In genomic region chr21:45280969-45281368, GRCh38 we compare ENCODE assay signal across 17 cellular contexts. TPM values are rescaled to one million over a fixed set of nuclear protein-coding genes. Genes with fewer than 3 reads are reported as not detected.
DNase-seq lines count a peak whose midpoint lies in the region; TF ChIP-seq lines count a peak whose summit lies in the region.
"Had no signal": no experiment of that assay in that cellular context is flagged by ENCODE, and none has a peak within 500 bp of the region (broad histone marks: within the 10 kb centered on the region; RNA-seq: fewer than 3 reads in every experiment).

No MANE protein-coding gene starts in this region.

- H3K36me3 ChIP-seq in tibial nerve, result peaks cover 0 to 100% (median 34%) of the 10 kb centered on the region in 3 donors

- H3K27me3 Mint-ChIP-seq in endothelial cell (ENCODE audit: unreplicated experiment), result peaks cover 8% of the 10 kb centered on the region

- POLR2A ChIA-PET in RWPE1 (lab: Yijun Ruan, JAX; ENCODE audit: low non-redundant PET), result no interaction called here

- H3K36me3 Mint-ChIP-seq in endothelial cell (ENCODE audit: low read depth, unreplicated experiment), result peaks cover 32% of the 10 kb centered on the region

- H3K27me3 ChIP-seq in tibial nerve, result no peaks in the 10 kb centered on the region

- H3K9me3 Mint-ChIP-seq in endothelial cell (ENCODE audit: unreplicated experiment), result no peaks in the 10 kb centered on the region

- H3K27ac ChIP-seq in tibial nerve, result no peak overlapping the region
- no peak overlapping the region for H3K27ac ChIP-seq in RWPE1
- H3K27ac ChIP-seq: KMS-11 had no signal

- H3K9me3 ChIP-seq in tibial nerve, result no peaks in the 10 kb centered on the region

- H3K4me1 ChIP-seq in tibial nerve, result peaks cover 0 to 4% (median 0%) of the 10 kb centered on the region in 4 donors

- no peak for TF ChIP-seq EP300 in tibial nerve (IDR thresholded peaks at IDR 0.05)

- H3K4me3 ChIP-seq in tibial nerve, result no peak overlapping the region

- intact Hi-C loops in posterior vena cava (cut with DNase I), result no loop called here

- no peak for TF ChIP-seq POLR2A in tibial nerve (IDR thresholded peaks at IDR 0.05)

- H3K4me3 Mint-ChIP-seq in endothelial cell (ENCODE audit: unreplicated experiment), result peak overlapping the region; percentile 62
- H3K4me3 Mint-ChIP-seq: CD14-positive monocyte had no signal

- WGBS in tibial nerve, 2 donors, result 88 to 91% methylated on average over 9 of the region's 9 CpGs

- H3K27ac Mint-ChIP-seq in endothelial cell (ENCODE audit: unreplicated experiment), result no peak overlapping the region

- no peaks in the 10 kb centered on the region for H3K4me1 Mint-ChIP-seq in endothelial cell (ENCODE audit: unreplicated experiment)
- H3K4me1 Mint-ChIP-seq: CD14-positive monocyte had no signal

- CTCF ChIA-PET in RWPE1 (lab: Yijun Ruan, JAX), result no interaction called here

- peak; percentile 5 for DNase-seq in activated effector memory CD4-positive, alpha-beta T cell treated with anti-CD3 and anti-CD28 coated beads, Interleukin-2, amount 50 U/mL, for 16 hours
- no peak for DNase-seq in activated effector memory CD4-positive, alpha-beta T cell treated with Interleukin-2 at 50 U/mL for 16 hours
- no peak for DNase-seq in endothelial cell (ENCODE audit: low spot score)
- DNase-seq in mesenteric fat pad (ENCODE audit: low spot score), result peak; percentile 62
- DNase-seq in posterior vena cava (ENCODE audit: low spot score), result peak; percentile 45
- no peak for DNase-seq in tibial nerve (ENCODE audit: low spot score in 2 of 2)
- DNase-seq in RWPE1 (ENCODE audit: low spot score), result no peak
- DNase-seq in H4 (ENCODE audit: low spot score), result no peak
- DNase-seq: GOT3, IMR-90, NCI-H1105, NCI-H146, NCI-H2029, NCI-H226, SHP77 treated with DMSO at 0.1 percent for 48 hours had no signal

- no peak for TF ChIP-seq CTCF in endothelial cell (IDR thresholded peaks at IDR 0.05; ENCODE audit: unreplicated experiment)
- no peak for TF ChIP-seq CTCF in tibial nerve (IDR thresholded peaks at IDR 0.05)
- no peak for TF ChIP-seq CTCF in RWPE1 (conservative IDR thresholded peaks at IDR 0.05; ENCODE audit: low read depth)

RNA-seq across cellular contexts. Expression of gene POFUT2, which starts 6.7 kb away (rescaled TPM):
- total RNA-seq in endothelial cell (ENCODE audit: unreplicated experiment) (37.8 TPM), mesenteric fat pad (29.6 TPM), posterior vena cava (10 to 100 TPM; 27.1 to 27.4 TPM), tibial nerve (10 to 100 TPM; 19.5 to 66.3 (median 35.1) TPM)
- total RNA-seq in H4 (2014; rRNA removed; shearing (Covaris generic)), result 27.7 and 28.7 TPM in 2 replicates

Comparison
In these comparisons a context has a peak if more than half of its experiments do, and no peak if none do; other contexts are left out.
1. DNase-seq: peak in activated effector memory CD4-positive, alpha-beta T cell treated with anti-CD3 and anti-CD28 coated beads, Interleukin-2, amount 50 U/mL, for 16 hours (single experiment), mesenteric fat pad (single experiment) and posterior vena cava (single experiment); none in activated effector memory CD4-positive, alpha-beta T cell treated with Interleukin-2 at 50 U/mL for 16 hours (single experiment), endothelial cell (single experiment), tibial nerve (0 of 2), RWPE1 (single experiment) and H4 (single experiment).